28 cellular contexts compared by ENCODE assay signal in genomic region chr1:188270497-188270896, GRCh38.
"Had no signal": no experiment of that assay in that cellular context is flagged by ENCODE, and none has a peak within 500 bp of the region (broad histone marks: within the 10 kb centered on the region; RNA-seq: fewer than 3 reads in every experiment).

No MANE protein-coding gene starts in this region.

- H3K4me1 Mint-ChIP-seq: activated CD4-positive, alpha-beta T cell treated with anti-CD3 and anti-CD28 coated beads, Interleukin-2, amount 10 ng/mL, durations not matched to agents 7 days and 5 days had no signal

- ATAC-seq: activated CD8-positive, alpha-beta T cell treated with anti-CD3 and anti-CD28 coated beads, Interleukin-2, amount 10 ng/mL, durations not matched to agents 7 days and 5 days; activated naive CD4-positive, alpha-beta T cell treated with anti-CD3 and anti-CD28 coated beads, Interleukin-2, amount 50 U/mL, for 72 hours; body of pancreas; PC-3 had no signal

- H3K27me3 Mint-ChIP-seq: activated CD4-positive, alpha-beta T cell treated with anti-CD3 and anti-CD28 coated beads, Interleukin-2, amount 10 ng/mL, durations not matched to agents 7 days and 5 days; activated T-cell treated with anti-CD3 and anti-CD28 coated beads, Interleukin-2, amount 50 U/mL, for 24 hours had no signal

- H3K27ac ChIP-seq: adrenal gland, body of pancreas, breast epithelium, Peyer's patch, SJSA1 had no signal

- H3K4me1 ChIP-seq: adrenal gland, body of pancreas, breast epithelium, Peyer's patch, SJSA1 had no signal

- H3K27me3 ChIP-seq: adrenal gland, body of pancreas, breast epithelium, MG63, Peyer's patch, SJSA1 had no signal

- H3K4me3 ChIP-seq: adrenal gland, body of pancreas, breast epithelium, MG63, Peyer's patch, SJSA1 had no signal

- H3K36me3 ChIP-seq: adrenal gland, breast epithelium, MG63, Peyer's patch, SJSA1 had no signal

- H3K27ac Mint-ChIP-seq: activated CD4-positive, alpha-beta T cell treated with anti-CD3 and anti-CD28 coated beads, Interleukin-2, amount 10 ng/mL, durations not matched to agents 7 days and 5 days; activated CD8-positive, alpha-beta T cell treated with anti-CD3 and anti-CD28 coated beads, Interleukin-2, amount 10 ng/mL, durations not matched to agents 7 days and 5 days; activated naive CD4-positive, alpha-beta T cell treated with anti-CD3 and anti-CD28 coated beads for 36 hours; activated naive CD4-positive, alpha-beta T cell treated with anti-CD3 and anti-CD28 coated beads, Interleukin-2, amount 50 U/mL, for 72 hours; activated T-cell treated with anti-CD3 and anti-CD28 coated beads, Interleukin-2, amount 50 U/mL, for 24 hours; activated T-helper 2 cell treated with anti-CD3 and anti-CD28 coated beads, Interferon-gamma antibody, Interleukin-2, Interleukin-4, amounts not matched to agents 10 μg/mL and 5 μg/mL and 100 μg/mL, durations not matched to agents 14 hours and 24 hours and 36 hours; T-helper 1 cell treated with Interleukin-12 subunit alpha and Interleukin-12 subunit beta and Interleukin-4 antibody, amounts not matched to agents 30 μg/mL and 1 μg/mL, for 36 hours; T-helper 2 cell treated with Interferon-gamma antibody and Interleukin-4, amounts not matched to agents 5 μg/mL and 100 μg/mL, for 36 hours had no signal

- DNase-seq: activated CD4-positive, alpha-beta T cell treated with anti-CD3 and anti-CD28 coated beads, Interleukin-2, amount 10 ng/mL, durations not matched to agents 7 days and 5 days; activated CD4-positive, alpha-beta T cell treated with anti-CD3 and anti-CD28 coated beads, Interleukin-2, amount 50 U/mL, for 48 hours; activated CD8-positive, alpha-beta T cell treated with anti-CD3 and anti-CD28 coated beads, Interleukin-2, amount 10 ng/mL, durations not matched to agents 7 days and 5 days; activated gamma-delta T cell; activated naive CD4-positive, alpha-beta T cell treated with anti-CD3 and anti-CD28 coated beads for 36 hours; activated T-cell treated with anti-CD3 and anti-CD28 coated beads, Interleukin-2, amount 50 U/mL, for 24 hours; adrenal gland; body of pancreas; Karpas-422; MG63; NCI-H1048; NCI-H1436 treated with DMSO at 0.1 percent for 48 hours; NCI-H1694 treated with DMSO at 0.1 percent for 48 hours; NCI-H2029; NCI-H345; NCI-H524 treated with DMSO at 0.1 percent for 48 hours; NK-92 treated with Interleukin-12 subunit alpha and Interleukin-12 subunit beta, amount 100 ng/mL, for 24 hours; PC-3; Peyer's patch; RPMI8226; SHP77 treated with DMSO at 0.1 percent for 48 hours; SK-N-SH had no signal

- H3K9me3 Mint-ChIP-seq: activated CD4-positive, alpha-beta T cell treated with anti-CD3 and anti-CD28 coated beads, Interleukin-2, amount 10 ng/mL, durations not matched to agents 7 days and 5 days; activated naive CD4-positive, alpha-beta T cell treated with anti-CD3 and anti-CD28 coated beads for 36 hours; activated T-helper 2 cell treated with anti-CD3 and anti-CD28 coated beads, Interferon-gamma antibody, Interleukin-2, Interleukin-4, amounts not matched to agents 10 μg/mL and 5 μg/mL and 100 μg/mL, durations not matched to agents 14 hours and 24 hours and 36 hours had no signal

- H3K9me3 ChIP-seq: adrenal gland, body of pancreas, breast epithelium, MG63, Peyer's patch, SJSA1, SK-N-SH had no signal

- H3K4me3 Mint-ChIP-seq: activated CD4-positive, alpha-beta T cell treated with anti-CD3 and anti-CD28 coated beads, Interleukin-2, amount 10 ng/mL, durations not matched to agents 7 days and 5 days; activated CD8-positive, alpha-beta T cell treated with anti-CD3 and anti-CD28 coated beads, Interleukin-2, amount 10 ng/mL, durations not matched to agents 7 days and 5 days; activated naive CD4-positive, alpha-beta T cell treated with anti-CD3 and anti-CD28 coated beads for 36 hours; activated T-cell treated with anti-CD3 and anti-CD28 coated beads, Interleukin-2, amount 50 U/mL, for 24 hours; T-helper 1 cell treated with Interleukin-12 subunit alpha and Interleukin-12 subunit beta and Interleukin-4 antibody, amounts not matched to agents 30 μg/mL and 1 μg/mL, for 36 hours; T-helper 2 cell treated with Interferon-gamma antibody and Interleukin-4, amounts not matched to agents 5 μg/mL and 100 μg/mL, for 36 hours had no signal
